Comparison of ENCODE assay signal across 40 cellular contexts in the genomic region with DNA sequence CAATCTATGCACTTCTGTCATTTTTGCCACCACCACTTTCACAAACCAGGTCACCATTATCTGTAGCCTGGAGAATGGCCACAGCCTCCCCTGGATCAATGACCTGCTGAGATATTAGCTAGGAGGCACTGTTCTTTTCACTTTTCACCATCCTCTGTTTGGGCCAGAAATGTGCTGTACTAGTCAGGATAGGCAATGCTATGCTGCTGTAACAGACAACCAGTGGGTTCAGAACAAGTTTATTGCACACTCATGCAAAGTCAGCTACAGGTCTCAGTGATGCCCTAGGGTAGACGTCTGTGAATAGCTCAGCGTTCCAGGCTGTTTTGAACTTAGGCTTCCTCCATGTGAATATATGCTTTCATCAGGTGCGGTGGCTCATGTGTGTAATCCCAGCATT.
"Had no signal": no experiment of that assay in that cellular context is flagged by ENCODE, and none has a peak within 500 bp of the region (broad histone marks: within the 10 kb centered on the region; RNA-seq: fewer than 3 reads in every experiment).

No MANE protein-coding gene starts in this region.

- H3K4me3 Mint-ChIP-seq: activated naive CD4-positive, alpha-beta T cell treated with anti-CD3 and anti-CD28 coated beads for 36 hours; activated naive CD4-positive, alpha-beta T cell treated with anti-CD3 and anti-CD28 coated beads, Interleukin-2, amount 10 ng/mL, durations not matched to agents 7 days and 5 days; activated naive CD4-positive, alpha-beta T cell treated with anti-CD3 and anti-CD28 coated beads, Interleukin-2, amount 50 U/mL, for 24 hours; activated naive CD8-positive, alpha-beta T cell; activated naive CD8-positive, alpha-beta T cell treated with anti-CD3 and anti-CD28 coated beads for 36 hours; activated naive CD8-positive, alpha-beta T cell treated with anti-CD3 and anti-CD28 coated beads, Interleukin-2, amount 10 ng/mL, durations not matched to agents 7 days and 5 days; activated naive CD8-positive, alpha-beta T cell treated with anti-CD3 and anti-CD28 coated beads, Interleukin-2, amount 50 U/mL, for 24 hours; activated T-cell treated with anti-CD3 and anti-CD28 coated beads, Interleukin-2, amount 50 U/mL, for 24 hours; activated T-cell treated with anti-CD3 and anti-CD28 coated beads, Interleukin-2, amount 50 U/mL, for 4 hours; activated T-cell treated with anti-CD3 and anti-CD28 coated beads, Interleukin-2, amount 50 U/mL, for 72 hours; activated T-helper 1 cell treated with anti-CD3 and anti-CD28 coated beads, Interleukin-12 subunit alpha, Interleukin-12 subunit beta, Interleukin-2, Interleukin-4 antibody, amounts not matched to agents 30 ng/mL and 10 ng/mL and 1 ng/mL, durations not matched to agents 14 hours and 24 hours and 36 hours; activated T-helper 17 cell treated with anti-CD3 and anti-CD28 coated beads, Interleukin-2, amount 50 U/mL, for 72 hours; brain; central memory CD8-positive, alpha-beta T cell had no signal

- H3K27me3 Mint-ChIP-seq: activated naive CD4-positive, alpha-beta T cell treated with anti-CD3 and anti-CD28 coated beads, Interleukin-2, amount 10 ng/mL, durations not matched to agents 7 days and 5 days; activated naive CD4-positive, alpha-beta T cell treated with anti-CD3 and anti-CD28 coated beads, Interleukin-2, amount 50 U/mL, for 24 hours; activated naive CD8-positive, alpha-beta T cell treated with anti-CD3 and anti-CD28 coated beads, Interleukin-2, amount 10 ng/mL, durations not matched to agents 7 days and 5 days; activated naive CD8-positive, alpha-beta T cell treated with anti-CD3 and anti-CD28 coated beads, Interleukin-2, amount 50 U/mL, for 24 hours; activated T-cell treated with anti-CD3 and anti-CD28 coated beads, Interleukin-2, amount 50 U/mL, for 24 hours; central memory CD8-positive, alpha-beta T cell had no signal

- FAIRE-seq: astrocyte, bronchial epithelial cell had no signal

- H3K4me1 Mint-ChIP-seq: activated naive CD4-positive, alpha-beta T cell treated with anti-CD3 and anti-CD28 coated beads, Interleukin-2, amount 10 ng/mL, durations not matched to agents 7 days and 5 days; activated naive CD4-positive, alpha-beta T cell treated with anti-CD3 and anti-CD28 coated beads, Interleukin-2, amount 50 U/mL, for 24 hours; activated naive CD8-positive, alpha-beta T cell treated with anti-CD3 and anti-CD28 coated beads for 36 hours; activated naive CD8-positive, alpha-beta T cell treated with anti-CD3 and anti-CD28 coated beads, Interleukin-2, amount 10 ng/mL, durations not matched to agents 7 days and 5 days; activated naive CD8-positive, alpha-beta T cell treated with anti-CD3 and anti-CD28 coated beads, Interleukin-2, amount 50 U/mL, for 24 hours; activated T-helper 17 cell treated with anti-CD3 and anti-CD28 coated beads, Interleukin-2, amount 50 U/mL, for 72 hours; central memory CD8-positive, alpha-beta T cell had no signal

- H3K9me3 Mint-ChIP-seq: activated naive CD4-positive, alpha-beta T cell treated with anti-CD3 and anti-CD28 coated beads, Interleukin-2, amount 10 ng/mL, durations not matched to agents 7 days and 5 days; activated naive CD4-positive, alpha-beta T cell treated with anti-CD3 and anti-CD28 coated beads, Interleukin-2, amount 50 U/mL, for 24 hours; activated naive CD8-positive, alpha-beta T cell treated with anti-CD3 and anti-CD28 coated beads, Interleukin-2, amount 10 ng/mL, durations not matched to agents 7 days and 5 days; activated T-helper 1 cell treated with anti-CD3 and anti-CD28 coated beads, Interleukin-12 subunit alpha, Interleukin-12 subunit beta, Interleukin-2, Interleukin-4 antibody, amounts not matched to agents 30 ng/mL and 10 ng/mL and 1 ng/mL, durations not matched to agents 14 hours and 24 hours and 36 hours; activated T-helper 17 cell treated with anti-CD3 and anti-CD28 coated beads, Interleukin-2, amount 50 U/mL, for 72 hours; activated T-helper 2 cell treated with anti-CD3 and anti-CD28 coated beads, Interferon-gamma antibody, Interleukin-2, Interleukin-4, amounts not matched to agents 10 μg/mL and 5 μg/mL and 100 μg/mL, durations not matched to agents 14 hours and 24 hours and 36 hours had no signal

- H3K36me3 Mint-ChIP-seq: activated naive CD4-positive, alpha-beta T cell treated with anti-CD3 and anti-CD28 coated beads, Interleukin-2, amount 10 ng/mL, durations not matched to agents 7 days and 5 days; activated naive CD4-positive, alpha-beta T cell treated with anti-CD3 and anti-CD28 coated beads, Interleukin-2, amount 50 U/mL, for 24 hours; activated naive CD8-positive, alpha-beta T cell; activated naive CD8-positive, alpha-beta T cell treated with anti-CD3 and anti-CD28 coated beads for 36 hours; activated naive CD8-positive, alpha-beta T cell treated with anti-CD3 and anti-CD28 coated beads, Interleukin-2, amount 10 ng/mL, durations not matched to agents 7 days and 5 days; brain had no signal

- H3K27me3 ChIP-seq: adrenal gland, ascending aorta, body of pancreas, brain microvascular endothelial cell, breast epithelium, cardiac muscle cell had no signal

- H3K9me3 ChIP-seq: adrenal gland, ascending aorta, body of pancreas had no signal

- H3K4me3 ChIP-seq: adrenal gland, ascending aorta, body of pancreas, breast epithelium, cardiac muscle cell had no signal

- ATAC-seq: activated naive CD4-positive, alpha-beta T cell treated with anti-CD3 and anti-CD28 coated beads, Interleukin-2, amount 50 U/mL, for 72 hours; activated naive CD8-positive, alpha-beta T cell treated with anti-CD3 and anti-CD28 coated beads, Interleukin-2, amount 50 U/mL, for 24 hours; activated T-cell treated with anti-CD3 and anti-CD28 coated beads, Interleukin-2, amount 50 U/mL, for 4 hours; activated T-cell treated with anti-CD3 and anti-CD28 coated beads, Interleukin-2, amount 50 U/mL, for 72 hours; activated T-helper 17 cell treated with anti-CD3 and anti-CD28 coated beads, Interleukin-2, amount 50 U/mL, for 72 hours; body of pancreas had no signal

- H3K27ac Mint-ChIP-seq: activated naive CD4-positive, alpha-beta T cell treated with anti-CD3 and anti-CD28 coated beads for 36 hours; activated naive CD4-positive, alpha-beta T cell treated with anti-CD3 and anti-CD28 coated beads, Interleukin-2, amount 10 ng/mL, durations not matched to agents 7 days and 5 days; activated naive CD4-positive, alpha-beta T cell treated with anti-CD3 and anti-CD28 coated beads, Interleukin-2, amount 50 U/mL, for 24 hours; activated naive CD4-positive, alpha-beta T cell treated with anti-CD3 and anti-CD28 coated beads, Interleukin-2, amount 50 U/mL, for 72 hours; activated naive CD8-positive, alpha-beta T cell; activated naive CD8-positive, alpha-beta T cell treated with anti-CD3 and anti-CD28 coated beads for 36 hours; activated naive CD8-positive, alpha-beta T cell treated with anti-CD3 and anti-CD28 coated beads, Interleukin-2, amount 10 ng/mL, durations not matched to agents 7 days and 5 days; activated naive CD8-positive, alpha-beta T cell treated with anti-CD3 and anti-CD28 coated beads, Interleukin-2, amount 50 U/mL, for 24 hours; activated T-cell treated with anti-CD3 and anti-CD28 coated beads, Interleukin-2, amount 50 U/mL, for 24 hours; activated T-cell treated with anti-CD3 and anti-CD28 coated beads, Interleukin-2, amount 50 U/mL, for 72 hours; activated T-helper 1 cell treated with anti-CD3 and anti-CD28 coated beads, Interleukin-12 subunit alpha, Interleukin-12 subunit beta, Interleukin-2, Interleukin-4 antibody, amounts not matched to agents 30 ng/mL and 10 ng/mL and 1 ng/mL, durations not matched to agents 14 hours and 24 hours and 36 hours; activated T-helper 17 cell treated with anti-CD3 and anti-CD28 coated beads, Interleukin-2, amount 50 U/mL, for 72 hours; activated T-helper 2 cell treated with anti-CD3 and anti-CD28 coated beads, Interferon-gamma antibody, Interleukin-2, Interleukin-4, amounts not matched to agents 10 μg/mL and 5 μg/mL and 100 μg/mL, durations not matched to agents 14 hours and 24 hours and 36 hours; brain had no signal

- H3K4me1 ChIP-seq: adrenal gland, ascending aorta, breast epithelium had no signal

- DNase-seq: activated effector memory CD4-positive, alpha-beta T cell treated with anti-CD3 and anti-CD28 coated beads, Interleukin-2, amount 50 U/mL, for 16 hours; activated effector memory CD4-positive, alpha-beta T cell treated with Interleukin-2 at 50 U/mL for 16 hours; activated gamma-delta T cell; activated gamma-delta T cell treated with Interleukin-2 at 50 U/mL for 16 hours; activated naive CD4-positive, alpha-beta T cell; activated naive CD4-positive, alpha-beta T cell treated with anti-CD3 and anti-CD28 coated beads for 36 hours; activated naive CD4-positive, alpha-beta T cell treated with anti-CD3 and anti-CD28 coated beads, Interleukin-2, amount 10 ng/mL, durations not matched to agents 7 days and 5 days; activated naive CD4-positive, alpha-beta T cell treated with anti-CD3 and anti-CD28 coated beads, Interleukin-2, amount 50 U/mL, for 16 hours; activated naive CD4-positive, alpha-beta T cell treated with Interleukin-2 at 50 U/mL for 16 hours; activated naive CD8-positive, alpha-beta T cell treated with anti-CD3 and anti-CD28 coated beads for 36 hours; activated naive CD8-positive, alpha-beta T cell treated with anti-CD3 and anti-CD28 coated beads, Interleukin-2, amount 10 ng/mL, durations not matched to agents 7 days and 5 days; activated naive CD8-positive, alpha-beta T cell treated with anti-CD3 and anti-CD28 coated beads, Interleukin-2, amount 50 U/mL, for 24 hours; activated T-cell treated with anti-CD3 and anti-CD28 coated beads, Interleukin-2, amount 50 U/mL, for 1 hour; activated T-cell treated with anti-CD3 and anti-CD28 coated beads, Interleukin-2, amount 50 U/mL, for 24 hours; activated T-cell treated with anti-CD3 and anti-CD28 coated beads, Interleukin-2, amount 50 U/mL, for 4 hours; activated T-cell treated with anti-CD3 and anti-CD28 coated beads, Interleukin-2, amount 50 U/mL, for 48 hours; activated T-cell treated with anti-CD3 and anti-CD28 coated beads, Interleukin-2, amount 50 U/mL, for 72 hours; adrenal gland; amniotic stem cell; amygdala; anterior cingulate cortex; aorta; body of pancreas; brain microvascular endothelial cell; caudate nucleus; central memory CD4-positive, alpha-beta T cell; cerebellar nuclear complex had no signal

- H3K36me3 ChIP-seq: adrenal gland, ascending aorta, brain microvascular endothelial cell, breast epithelium, cardiac muscle cell had no signal

- H3K27ac ChIP-seq: adrenal gland, ascending aorta, body of pancreas, brain microvascular endothelial cell, breast epithelium, cardiac muscle cell had no signal
